ENCODE assay signal across 1 cellular context in the genomic region with DNA sequence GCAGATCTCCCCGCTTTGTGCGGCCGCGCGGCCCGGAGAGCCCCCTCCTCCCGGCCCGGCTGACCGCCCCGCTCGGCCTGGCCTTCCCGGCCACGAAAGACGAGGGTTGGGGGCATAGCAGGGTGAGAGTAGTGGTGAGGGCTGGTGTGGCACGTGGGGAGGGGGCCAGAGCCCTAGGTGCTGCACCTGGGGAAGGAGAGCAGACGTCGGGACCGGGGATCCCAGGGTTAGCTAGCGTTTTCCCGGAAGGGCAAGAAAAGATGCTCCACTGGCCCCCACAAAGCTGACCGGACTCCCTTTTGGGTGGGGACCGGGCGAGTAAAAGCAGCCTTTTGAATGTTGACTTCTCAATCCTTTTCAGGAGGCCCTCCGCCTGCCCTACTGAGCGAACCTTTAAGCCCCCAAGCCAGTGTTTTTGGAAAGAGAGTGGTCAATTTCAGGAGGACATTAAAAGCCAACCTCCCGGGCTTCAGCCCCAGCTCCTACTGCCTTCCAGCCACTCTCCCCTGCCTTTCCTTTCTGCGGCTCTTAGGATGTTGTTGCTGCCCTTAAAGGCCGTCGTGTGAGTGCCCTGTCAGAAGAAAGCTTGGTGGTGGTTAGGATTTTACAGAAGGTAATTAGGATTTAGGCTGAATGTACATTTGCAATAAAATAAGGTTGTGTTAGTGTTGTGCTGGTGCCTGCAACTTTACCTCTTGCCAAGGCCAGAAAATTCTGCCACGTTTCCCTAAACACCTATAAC.
A peak's percentile ranks its signal among the peaks of the same experiment; 100 is the strongest.
TF ChIP-seq lines count a peak whose summit lies in the region.

No MANE protein-coding gene starts in this region.

TF ChIP-seq in K562, 482 proteins besides CTCF, POLR2A, EP300 and RAD21 (continued from another document and continues in another):
- TF ChIP-seq, protein P1, sequence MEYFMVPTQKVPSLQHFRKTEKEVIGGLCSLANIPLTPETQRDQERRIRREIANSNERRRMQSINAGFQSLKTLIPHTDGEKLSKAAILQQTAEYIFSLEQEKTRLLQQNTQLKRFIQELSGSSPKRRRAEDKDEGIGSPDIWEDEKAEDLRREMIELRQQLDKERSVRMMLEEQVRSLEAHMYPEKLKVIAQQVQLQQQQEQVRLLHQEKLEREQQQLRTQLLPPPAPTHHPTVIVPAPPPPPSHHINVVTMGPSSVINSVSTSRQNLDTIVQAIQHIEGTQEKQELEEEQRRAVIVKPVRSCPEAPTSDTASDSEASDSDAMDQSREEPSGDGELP (CRISPR knock-in tag; IDR thresholded peaks at IDR 0.05; ENCODE audit: borderline replicate concordance) = peak; percentile 14; the same call in 1 of the 2 replicates
- TF ChIP-seq RBFOX2 (IDR thresholded peaks at IDR 0.05; ENCODE audit: low read depth, low read length) (0 out of 2 replicates have a peak, but pooled peaks have one; percentile 6), ZNF586 (CRISPR knock-in tag; conservative IDR thresholded peaks at IDR 0.05) (no peak), POLR2G (IDR thresholded peaks at IDR 0.05; ENCODE audit: low read depth, low read length) (peak; percentile 25; the same call in 1 of the 2 replicates), HNRNPLL (IDR thresholded peaks at IDR 0.05; ENCODE audit: low read depth, low read length, poor library complexity, severe bottlenecking) (peak; percentile 58), PHF8 (IDR thresholded peaks at IDR 0.05; ENCODE audit: borderline replicate concordance, low read length) (peak; percentile 41; the same call in 1 of the 2 replicates), EGR1 (conservative IDR thresholded peaks at IDR 0.05) (no peak), SAP30 (IDR thresholded peaks at IDR 0.05; ENCODE audit: borderline replicate concordance, insufficient read depth, low read depth, low read length, poor library complexity, severe bottlenecking) (no peak), PML (IDR thresholded peaks at IDR 0.05; ENCODE audit: low read length) (no peak), FOXA3 (CRISPR knock-in tag; conservative IDR thresholded peaks at IDR 0.05 in 1 of 2, IDR thresholded peaks at IDR 0.05 in 1 of 2) (peak in 1 of 2 experiments; percentile 41; a peak in 2 of 4 replicates), ZNF324 (CRISPR knock-in tag; IDR thresholded peaks at IDR 0.05) (no peak), TEAD1 (CRISPR knock-in tag; IDR thresholded peaks at IDR 0.05) (peak in 1 of 2 experiments; percentile 49; a peak in 1 of 4 replicates), SPI1 (IDR thresholded peaks at IDR 0.05; ENCODE audit: borderline replicate concordance, low read depth, low read length) (no peak), ZBED1 (IDR thresholded peaks at IDR 0.05) (no peak), ZFX (CRISPR knock-in tag; IDR thresholded peaks at IDR 0.05) (peak; percentile 74), ZBTB17 (CRISPR knock-in tag; IDR thresholded peaks at IDR 0.05) (no peak), ZNF311 (CRISPR knock-in tag; IDR thresholded peaks at IDR 0.05) (no peak)
- TF ChIP-seq, protein P2, sequence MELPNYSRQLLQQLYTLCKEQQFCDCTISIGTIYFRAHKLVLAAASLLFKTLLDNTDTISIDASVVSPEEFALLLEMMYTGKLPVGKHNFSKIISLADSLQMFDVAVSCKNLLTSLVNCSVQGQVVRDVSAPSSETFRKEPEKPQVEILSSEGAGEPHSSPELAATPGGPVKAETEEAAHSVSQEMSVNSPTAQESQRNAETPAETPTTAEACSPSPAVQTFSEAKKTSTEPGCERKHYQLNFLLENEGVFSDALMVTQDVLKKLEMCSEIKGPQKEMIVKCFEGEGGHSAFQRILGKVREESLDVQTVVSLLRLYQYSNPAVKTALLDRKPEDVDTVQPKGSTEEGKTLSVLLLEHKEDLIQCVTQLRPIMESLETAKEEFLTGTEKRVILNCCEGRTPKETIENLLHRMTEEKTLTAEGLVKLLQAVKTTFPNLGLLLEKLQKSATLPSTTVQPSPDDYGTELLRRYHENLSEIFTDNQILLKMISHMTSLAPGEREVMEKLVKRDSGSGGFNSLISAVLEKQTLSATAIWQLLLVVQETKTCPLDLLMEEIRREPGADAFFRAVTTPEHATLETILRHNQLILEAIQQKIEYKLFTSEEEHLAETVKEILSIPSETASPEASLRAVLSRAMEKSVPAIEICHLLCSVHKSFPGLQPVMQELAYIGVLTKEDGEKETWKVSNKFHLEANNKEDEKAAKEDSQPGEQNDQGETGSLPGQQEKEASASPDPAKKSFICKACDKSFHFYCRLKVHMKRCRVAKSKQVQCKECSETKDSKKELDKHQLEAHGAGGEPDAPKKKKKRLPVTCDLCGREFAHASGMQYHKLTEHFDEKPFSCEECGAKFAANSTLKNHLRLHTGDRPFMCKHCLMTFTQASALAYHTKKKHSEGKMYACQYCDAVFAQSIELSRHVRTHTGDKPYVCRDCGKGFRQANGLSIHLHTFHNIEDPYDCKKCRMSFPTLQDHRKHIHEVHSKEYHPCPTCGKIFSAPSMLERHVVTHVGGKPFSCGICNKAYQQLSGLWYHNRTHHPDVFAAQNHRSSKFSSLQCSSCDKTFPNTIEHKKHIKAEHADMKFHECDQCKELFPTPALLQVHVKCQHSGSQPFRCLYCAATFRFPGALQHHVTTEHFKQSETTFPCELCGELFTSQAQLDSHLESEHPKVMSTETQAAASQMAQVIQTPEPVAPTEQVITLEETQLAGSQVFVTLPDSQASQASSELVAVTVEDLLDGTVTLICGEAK (IDR thresholded peaks at IDR 0.05) = 0 out of 2 replicates have a peak, but pooled peaks have one; percentile 15
- TF ChIP-seq, protein P2 (CRISPR knock-in tag; IDR thresholded peaks at IDR 0.05) = no peak
- TF ChIP-seq, protein P3, sequence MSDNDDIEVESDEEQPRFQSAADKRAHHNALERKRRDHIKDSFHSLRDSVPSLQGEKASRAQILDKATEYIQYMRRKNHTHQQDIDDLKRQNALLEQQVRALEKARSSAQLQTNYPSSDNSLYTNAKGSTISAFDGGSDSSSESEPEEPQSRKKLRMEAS (CRISPR knock-in tag; IDR thresholded peaks at IDR 0.05) = peak; percentile 69
- TF ChIP-seq, protein P4, sequence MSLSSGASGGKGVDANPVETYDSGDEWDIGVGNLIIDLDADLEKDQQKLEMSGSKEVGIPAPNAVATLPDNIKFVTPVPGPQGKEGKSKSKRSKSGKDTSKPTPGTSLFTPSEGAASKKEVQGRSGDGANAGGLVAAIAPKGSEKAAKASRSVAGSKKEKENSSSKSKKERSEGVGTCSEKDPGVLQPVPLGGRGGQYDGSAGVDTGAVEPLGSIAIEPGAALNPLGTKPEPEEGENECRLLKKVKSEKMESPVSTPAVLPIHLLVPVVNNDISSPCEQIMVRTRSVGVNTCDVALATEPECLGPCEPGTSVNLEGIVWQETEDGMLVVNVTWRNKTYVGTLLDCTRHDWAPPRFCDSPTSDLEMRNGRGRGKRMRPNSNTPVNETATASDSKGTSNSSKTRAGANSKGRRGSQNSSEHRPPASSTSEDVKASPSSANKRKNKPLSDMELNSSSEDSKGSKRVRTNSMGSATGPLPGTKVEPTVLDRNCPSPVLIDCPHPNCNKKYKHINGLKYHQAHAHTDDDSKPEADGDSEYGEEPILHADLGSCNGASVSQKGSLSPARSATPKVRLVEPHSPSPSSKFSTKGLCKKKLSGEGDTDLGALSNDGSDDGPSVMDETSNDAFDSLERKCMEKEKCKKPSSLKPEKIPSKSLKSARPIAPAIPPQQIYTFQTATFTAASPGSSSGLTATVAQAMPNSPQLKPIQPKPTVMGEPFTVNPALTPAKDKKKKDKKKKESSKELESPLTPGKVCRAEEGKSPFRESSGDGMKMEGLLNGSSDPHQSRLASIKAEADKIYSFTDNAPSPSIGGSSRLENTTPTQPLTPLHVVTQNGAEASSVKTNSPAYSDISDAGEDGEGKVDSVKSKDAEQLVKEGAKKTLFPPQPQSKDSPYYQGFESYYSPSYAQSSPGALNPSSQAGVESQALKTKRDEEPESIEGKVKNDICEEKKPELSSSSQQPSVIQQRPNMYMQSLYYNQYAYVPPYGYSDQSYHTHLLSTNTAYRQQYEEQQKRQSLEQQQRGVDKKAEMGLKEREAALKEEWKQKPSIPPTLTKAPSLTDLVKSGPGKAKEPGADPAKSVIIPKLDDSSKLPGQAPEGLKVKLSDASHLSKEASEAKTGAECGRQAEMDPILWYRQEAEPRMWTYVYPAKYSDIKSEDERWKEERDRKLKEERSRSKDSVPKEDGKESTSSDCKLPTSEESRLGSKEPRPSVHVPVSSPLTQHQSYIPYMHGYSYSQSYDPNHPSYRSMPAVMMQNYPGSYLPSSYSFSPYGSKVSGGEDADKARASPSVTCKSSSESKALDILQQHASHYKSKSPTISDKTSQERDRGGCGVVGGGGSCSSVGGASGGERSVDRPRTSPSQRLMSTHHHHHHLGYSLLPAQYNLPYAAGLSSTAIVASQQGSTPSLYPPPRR (CRISPR knock-in tag; IDR thresholded peaks at IDR 0.05; ENCODE audit: borderline replicate concordance) = 0 out of 2 replicates have a peak, but pooled peaks have one; percentile 45
- TF ChIP-seq, protein P5, sequence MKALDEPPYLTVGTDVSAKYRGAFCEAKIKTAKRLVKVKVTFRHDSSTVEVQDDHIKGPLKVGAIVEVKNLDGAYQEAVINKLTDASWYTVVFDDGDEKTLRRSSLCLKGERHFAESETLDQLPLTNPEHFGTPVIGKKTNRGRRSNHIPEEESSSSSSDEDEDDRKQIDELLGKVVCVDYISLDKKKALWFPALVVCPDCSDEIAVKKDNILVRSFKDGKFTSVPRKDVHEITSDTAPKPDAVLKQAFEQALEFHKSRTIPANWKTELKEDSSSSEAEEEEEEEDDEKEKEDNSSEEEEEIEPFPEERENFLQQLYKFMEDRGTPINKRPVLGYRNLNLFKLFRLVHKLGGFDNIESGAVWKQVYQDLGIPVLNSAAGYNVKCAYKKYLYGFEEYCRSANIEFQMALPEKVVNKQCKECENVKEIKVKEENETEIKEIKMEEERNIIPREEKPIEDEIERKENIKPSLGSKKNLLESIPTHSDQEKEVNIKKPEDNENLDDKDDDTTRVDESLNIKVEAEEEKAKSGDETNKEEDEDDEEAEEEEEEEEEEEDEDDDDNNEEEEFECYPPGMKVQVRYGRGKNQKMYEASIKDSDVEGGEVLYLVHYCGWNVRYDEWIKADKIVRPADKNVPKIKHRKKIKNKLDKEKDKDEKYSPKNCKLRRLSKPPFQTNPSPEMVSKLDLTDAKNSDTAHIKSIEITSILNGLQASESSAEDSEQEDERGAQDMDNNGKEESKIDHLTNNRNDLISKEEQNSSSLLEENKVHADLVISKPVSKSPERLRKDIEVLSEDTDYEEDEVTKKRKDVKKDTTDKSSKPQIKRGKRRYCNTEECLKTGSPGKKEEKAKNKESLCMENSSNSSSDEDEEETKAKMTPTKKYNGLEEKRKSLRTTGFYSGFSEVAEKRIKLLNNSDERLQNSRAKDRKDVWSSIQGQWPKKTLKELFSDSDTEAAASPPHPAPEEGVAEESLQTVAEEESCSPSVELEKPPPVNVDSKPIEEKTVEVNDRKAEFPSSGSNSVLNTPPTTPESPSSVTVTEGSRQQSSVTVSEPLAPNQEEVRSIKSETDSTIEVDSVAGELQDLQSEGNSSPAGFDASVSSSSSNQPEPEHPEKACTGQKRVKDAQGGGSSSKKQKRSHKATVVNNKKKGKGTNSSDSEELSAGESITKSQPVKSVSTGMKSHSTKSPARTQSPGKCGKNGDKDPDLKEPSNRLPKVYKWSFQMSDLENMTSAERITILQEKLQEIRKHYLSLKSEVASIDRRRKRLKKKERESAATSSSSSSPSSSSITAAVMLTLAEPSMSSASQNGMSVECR (CRISPR knock-in tag; IDR thresholded peaks at IDR 0.05) = 0 out of 2 replicates have a peak, but pooled peaks have one; percentile 38
- TF ChIP-seq, protein P6, sequence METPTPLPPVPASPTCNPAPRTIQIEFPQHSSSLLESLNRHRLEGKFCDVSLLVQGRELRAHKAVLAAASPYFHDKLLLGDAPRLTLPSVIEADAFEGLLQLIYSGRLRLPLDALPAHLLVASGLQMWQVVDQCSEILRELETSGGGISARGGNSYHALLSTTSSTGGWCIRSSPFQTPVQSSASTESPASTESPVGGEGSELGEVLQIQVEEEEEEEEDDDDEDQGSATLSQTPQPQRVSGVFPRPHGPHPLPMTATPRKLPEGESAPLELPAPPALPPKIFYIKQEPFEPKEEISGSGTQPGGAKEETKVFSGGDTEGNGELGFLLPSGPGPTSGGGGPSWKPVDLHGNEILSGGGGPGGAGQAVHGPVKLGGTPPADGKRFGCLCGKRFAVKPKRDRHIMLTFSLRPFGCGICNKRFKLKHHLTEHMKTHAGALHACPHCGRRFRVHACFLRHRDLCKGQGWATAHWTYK (CRISPR knock-in tag; IDR thresholded peaks at IDR 0.05) = no peak
